Comparison of ENCODE assay signal across 22 cellular contexts in genomic region chr10:1124796-1125195, GRCh38.
DNase-seq lines count a peak whose midpoint lies in the region; ATAC-seq, FAIRE-seq and TF ChIP-seq lines count a peak whose summit lies in the region.
"Had no signal": no experiment of that assay in that cellular context is flagged by ENCODE, and none has a peak within 500 bp of the region (broad histone marks: within the 10 kb centered on the region; RNA-seq: fewer than 3 reads in every experiment).

No MANE protein-coding gene starts in this region.

- peak; percentile 13 for FAIRE-seq in bronchial epithelial cell (lab: Jason Lieb, UNC)
- FAIRE-seq: G401.6 had no signal

- H2AFZ ChIP-seq in neural progenitor cell (replicated peaks), result no peak overlapping the region
- H2AFZ ChIP-seq: GM23338 had no signal

- no peak for ATAC-seq in CD4-positive, alpha-beta T cell (ENCODE audit: poor library complexity)
- ATAC-seq: GM23338, HCT116 had no signal

- intact Hi-C loops in CD4-positive, alpha-beta T cell (cut with DNase I, micrococcal nuclease), result no loop called here

- no peak overlapping the region for H3K27ac ChIP-seq in BLaER1 treated with 17β-estradiol and CSF1 and Interleukin-3, amounts not matched to agents 10 nM and 100 nM
- no peak overlapping the region for H3K27ac ChIP-seq in CD4-positive, alpha-beta T cell (ENCODE audit: low read depth, low read length)
- H3K27ac ChIP-seq in neural progenitor cell, result no peak overlapping the region
- H3K27ac ChIP-seq: Peyer's patch, SK-N-MC had no signal

- peaks cover 75 to 98% (median 85%) of the 10 kb centered on the region in 11 experiments for H3K36me3 ChIP-seq in BLaER1 treated with 17β-estradiol and CSF1 and Interleukin-3, amounts not matched to agents 10 nM and 100 nM
- H3K36me3 ChIP-seq in bronchial epithelial cell (ENCODE audit: control insufficient read depth, insufficient read depth, low read length) (peaks cover 30% of the 10 kb centered on the region), neural progenitor cell (no peaks in the 10 kb centered on the region)

- no peak overlapping the region for H3K9ac ChIP-seq in BLaER1 treated with 17β-estradiol and CSF1 and Interleukin-3, amounts not matched to agents 10 nM and 100 nM
- no peak overlapping the region for H3K9ac ChIP-seq in neural progenitor cell

- peaks cover 0 to 5% (median 0%) of the 10 kb centered on the region in 11 experiments; a peak in 2 of 22 replicates for H3K9me3 ChIP-seq in BLaER1 treated with 17β-estradiol and CSF1 and Interleukin-3, amounts not matched to agents 10 nM and 100 nM (replicated peaks in 1 of 11)
- H3K9me3 ChIP-seq in CD4-positive, alpha-beta T cell (ENCODE audit: control insufficient read depth, low read length), result no peaks in the 10 kb centered on the region
- no peaks in the 10 kb centered on the region for H3K9me3 ChIP-seq in neural progenitor cell (ENCODE audit: low read depth)
- H3K9me3 ChIP-seq: MG63, Peyer's patch had no signal

- H3K4me3 Mint-ChIP-seq in CD4-positive, alpha-beta T cell, result no peak overlapping the region
- H3K4me3 Mint-ChIP-seq in neural progenitor cell, result no peak overlapping the region
- H3K4me3 Mint-ChIP-seq: GM23338 had no signal

- CTCF ChIA-PET in CD4-positive, alpha-beta T cell (lab: Charles Lee), result no interaction called here

- H3K79me2 ChIP-seq in neural progenitor cell (ENCODE audit: low read depth), result no peaks in the 10 kb centered on the region

- peak overlapping the region; percentile 68 for H3K27ac Mint-ChIP-seq in CD4-positive, alpha-beta T cell
- peak overlapping the region; percentile 28 for H3K27ac Mint-ChIP-seq in neural progenitor cell
- H3K27ac Mint-ChIP-seq: GM23338 had no signal

- H3K4me1 ChIP-seq in BLaER1 treated with 17β-estradiol and CSF1 and Interleukin-3, amounts not matched to agents 10 nM and 100 nM, result peaks cover 43 to 85% (median 63%) of the 10 kb centered on the region in 10 experiments
- no peaks in the 10 kb centered on the region for H3K4me1 ChIP-seq in neural progenitor cell

- H3K4me1 Mint-ChIP-seq in CD4-positive, alpha-beta T cell (ENCODE audit: low read depth), result peaks cover 29% of the 10 kb centered on the region
- H3K4me1 Mint-ChIP-seq in neural progenitor cell, result peaks cover 54% of the 10 kb centered on the region
- H3K4me1 Mint-ChIP-seq: GM23338 had no signal

- peak overlapping the region in 7 of 11 experiments; percentile 14 to 79 (median 71); a peak in 8 of 22 replicates for H3K4me2 ChIP-seq in BLaER1 treated with 17β-estradiol and CSF1 and Interleukin-3, amounts not matched to agents 10 nM and 100 nM
- no peak overlapping the region for H3K4me2 ChIP-seq in neural progenitor cell
- H3K4me2 ChIP-seq: GM23338 had no signal

- no peak overlapping the region for H3K4me3 ChIP-seq in BLaER1 treated with 17β-estradiol and CSF1 and Interleukin-3, amounts not matched to agents 10 nM and 100 nM
- H3K4me3 ChIP-seq in bronchial epithelial cell (ENCODE audit: low read depth, low read length), result no peak overlapping the region
- H3K4me3 ChIP-seq in neural progenitor cell, result no peak overlapping the region
- H3K4me3 ChIP-seq: GM23338, MG63, Peyer's patch, SK-N-MC had no signal

- H4K20me1 ChIP-seq in BLaER1 treated with 17β-estradiol and CSF1 and Interleukin-3, amounts not matched to agents 10 nM and 100 nM, result peaks cover 70 to 99% (median 89%) of the 10 kb centered on the region in 11 experiments
- H4K20me1 ChIP-seq in neural progenitor cell (ENCODE audit: low read depth), result no peaks in the 10 kb centered on the region

- no peaks in the 10 kb centered on the region for H3K9me3 Mint-ChIP-seq in CD4-positive, alpha-beta T cell
- H3K9me3 Mint-ChIP-seq in neural progenitor cell, result no peaks in the 10 kb centered on the region
- H3K9me3 Mint-ChIP-seq: GM23338 had no signal

- no peaks in the 10 kb centered on the region for H3F3A ChIP-seq in neural progenitor cell (ENCODE audit: low read depth)

- no peaks in the 10 kb centered on the region for H3K27me3 ChIP-seq in BLaER1 treated with 17β-estradiol and CSF1 and Interleukin-3, amounts not matched to agents 10 nM and 100 nM
- H3K27me3 ChIP-seq in CD4-positive, alpha-beta T cell (ENCODE audit: control insufficient read depth, insufficient read depth, low read length), result no peaks in the 10 kb centered on the region
- H3K27me3 ChIP-seq in bronchial epithelial cell (ENCODE audit: control insufficient read depth, insufficient read depth, low read length) (no peaks in the 10 kb centered on the region), neural progenitor cell (no peaks in the 10 kb centered on the region)
- H3K27me3 ChIP-seq: MG63, Peyer's patch had no signal

- DNase-seq in CD4-positive, alpha-beta T cell, result no peak
- DNase-seq in bronchial epithelial cell (ENCODE audit: low read depth) (no peak), neural progenitor cell (ENCODE audit: low spot score) (no peak), HCEC 1CT (no peak), kidney tubule cell (ENCODE audit: low spot score) (no peak), D341Med (ENCODE audit: low spot score) (no peak)
- DNase-seq: COR-L47, IMR-90, KG1, MG63, NCI-H1105 treated with DMSO at 0.1 percent for 48 hours, NCI-H146, NCI-H2029, NCI-H69, OCI-M1, Peyer's patch, SIG-M5 had no signal

- TF ChIP-seq CTCF in CD4-positive, alpha-beta T cell (IDR thresholded peaks at IDR 0.05), result no peak
- no peak for TF ChIP-seq CTCF in bronchial epithelial cell (IDR thresholded peaks at IDR 0.05; ENCODE audit: insufficient read depth, low read length, severe bottlenecking)
- no peak for TF ChIP-seq CTCF in neural progenitor cell (IDR thresholded peaks at IDR 0.05)

- H3K27me3 Mint-ChIP-seq in CD4-positive, alpha-beta T cell, result no peaks in the 10 kb centered on the region
- H3K27me3 Mint-ChIP-seq in neural progenitor cell (ENCODE audit: insufficient read depth, low read depth), result peaks cover 3% of the 10 kb centered on the region

- POLR2A ChIA-PET in CD4-positive, alpha-beta T cell (lab: Charles Lee), result no interaction called here

- peaks cover 98% of the 10 kb centered on the region for H3K36me3 Mint-ChIP-seq in CD4-positive, alpha-beta T cell (ENCODE audit: low read depth)
- H3K36me3 Mint-ChIP-seq in neural progenitor cell, result peaks cover 54% of the 10 kb centered on the region
